In genomic region chr5:64947801-64948200, GRCh38 we compare ENCODE assay signal across 27 cellular contexts.
"Had no signal": no experiment of that assay in that cellular context is flagged by ENCODE, and none has a peak within 500 bp of the region (broad histone marks: within the 10 kb centered on the region; RNA-seq: fewer than 3 reads in every experiment).

No MANE protein-coding gene starts in this region.

- H3K27ac Mint-ChIP-seq: activated CD4-positive, alpha-beta T cell treated with anti-CD3 and anti-CD28 coated beads for 36 hours; activated CD4-positive, alpha-beta T cell treated with anti-CD3 and anti-CD28 coated beads, Interleukin-2, amount 10 ng/mL, durations not matched to agents 7 days and 5 days; activated CD8-positive, alpha-beta T cell treated with anti-CD3 and anti-CD28 coated beads, Interleukin-2, amount 10 ng/mL, durations not matched to agents 7 days and 5 days; activated naive CD4-positive, alpha-beta T cell treated with anti-CD3 and anti-CD28 coated beads, Interleukin-2, amount 50 U/mL, for 24 hours; activated naive CD8-positive, alpha-beta T cell treated with anti-CD3 and anti-CD28 coated beads, Interleukin-2, amount 10 ng/mL, durations not matched to agents 7 days and 5 days; activated T-cell treated with anti-CD3 and anti-CD28 coated beads, Interleukin-2, amount 50 U/mL, for 24 hours; activated T-helper 2 cell treated with anti-CD3 and anti-CD28 coated beads, Interferon-gamma antibody, Interleukin-2, Interleukin-4, amounts not matched to agents 10 μg/mL and 5 μg/mL and 100 μg/mL, durations not matched to agents 14 hours and 24 hours and 36 hours; T-helper 1 cell treated with Interleukin-12 subunit alpha and Interleukin-12 subunit beta and Interleukin-4 antibody, amounts not matched to agents 30 μg/mL and 1 μg/mL, for 36 hours; T-helper 2 cell treated with Interferon-gamma antibody and Interleukin-4, amounts not matched to agents 5 μg/mL and 100 μg/mL, for 36 hours; WTC11 had no signal

- DNase-seq: activated CD4-positive, alpha-beta T cell treated with anti-CD3 and anti-CD28 coated beads for 36 hours; activated CD4-positive, alpha-beta T cell treated with anti-CD3 and anti-CD28 coated beads, Interleukin-2, amount 10 ng/mL, durations not matched to agents 7 days and 5 days; activated CD4-positive, alpha-beta T cell treated with anti-CD3 and anti-CD28 coated beads, Interleukin-2, amount 50 U/mL, for 48 hours; activated CD8-positive, alpha-beta T cell treated with anti-CD3 and anti-CD28 coated beads, Interleukin-2, amount 10 ng/mL, durations not matched to agents 7 days and 5 days; activated gamma-delta T cell; activated naive CD4-positive, alpha-beta T cell treated with Interleukin-2 at 50 U/mL for 16 hours; activated naive CD8-positive, alpha-beta T cell treated with anti-CD3 and anti-CD28 coated beads, Interleukin-2, amount 10 ng/mL, durations not matched to agents 7 days and 5 days; activated T-cell treated with anti-CD3 and anti-CD28 coated beads, Interleukin-2, amount 50 U/mL, for 24 hours; body of pancreas; central memory CD4-positive, alpha-beta T cell; NCI-H1417 treated with DMSO at 0.1 percent for 48 hours; NCI-H187 treated with DMSO at 0.1 percent for 48 hours; NCI-H2227 treated with DMSO at 0.1 percent for 48 hours; NK-92 treated with Interleukin-12 subunit alpha and Interleukin-12 subunit beta, amount 100 ng/mL, for 24 hours; PC-3; Peyer's patch; RPMI8226; SIG-M5 had no signal

- H3K27ac ChIP-seq: ascending aorta, body of pancreas, Peyer's patch had no signal

- H3K4me3 ChIP-seq: ascending aorta, body of pancreas, K562, Peyer's patch had no signal

- H3K4me3 Mint-ChIP-seq: activated CD4-positive, alpha-beta T cell treated with anti-CD3 and anti-CD28 coated beads for 36 hours; activated CD4-positive, alpha-beta T cell treated with anti-CD3 and anti-CD28 coated beads, Interleukin-2, amount 10 ng/mL, durations not matched to agents 7 days and 5 days; activated CD8-positive, alpha-beta T cell treated with anti-CD3 and anti-CD28 coated beads, Interleukin-2, amount 10 ng/mL, durations not matched to agents 7 days and 5 days; activated naive CD4-positive, alpha-beta T cell treated with anti-CD3 and anti-CD28 coated beads, Interleukin-2, amount 50 U/mL, for 24 hours; activated naive CD8-positive, alpha-beta T cell treated with anti-CD3 and anti-CD28 coated beads, Interleukin-2, amount 10 ng/mL, durations not matched to agents 7 days and 5 days; activated T-cell treated with anti-CD3 and anti-CD28 coated beads, Interleukin-2, amount 50 U/mL, for 24 hours; T-helper 1 cell treated with Interleukin-12 subunit alpha and Interleukin-12 subunit beta and Interleukin-4 antibody, amounts not matched to agents 30 μg/mL and 1 μg/mL, for 36 hours; T-helper 2 cell treated with Interferon-gamma antibody and Interleukin-4, amounts not matched to agents 5 μg/mL and 100 μg/mL, for 36 hours; WTC11 had no signal

- H3K27me3 Mint-ChIP-seq: activated CD4-positive, alpha-beta T cell treated with anti-CD3 and anti-CD28 coated beads for 36 hours; activated CD4-positive, alpha-beta T cell treated with anti-CD3 and anti-CD28 coated beads, Interleukin-2, amount 10 ng/mL, durations not matched to agents 7 days and 5 days; activated naive CD4-positive, alpha-beta T cell treated with anti-CD3 and anti-CD28 coated beads, Interleukin-2, amount 50 U/mL, for 24 hours; activated naive CD8-positive, alpha-beta T cell treated with anti-CD3 and anti-CD28 coated beads, Interleukin-2, amount 10 ng/mL, durations not matched to agents 7 days and 5 days; activated T-cell treated with anti-CD3 and anti-CD28 coated beads, Interleukin-2, amount 50 U/mL, for 24 hours had no signal

- FAIRE-seq: bronchial epithelial cell, K562, TTC549 had no signal

- H3K36me3 Mint-ChIP-seq: activated naive CD8-positive, alpha-beta T cell treated with anti-CD3 and anti-CD28 coated beads, Interleukin-2, amount 10 ng/mL, durations not matched to agents 7 days and 5 days; WTC11 had no signal

- H3K4me1 Mint-ChIP-seq: activated CD4-positive, alpha-beta T cell treated with anti-CD3 and anti-CD28 coated beads for 36 hours; activated CD4-positive, alpha-beta T cell treated with anti-CD3 and anti-CD28 coated beads, Interleukin-2, amount 10 ng/mL, durations not matched to agents 7 days and 5 days; activated naive CD4-positive, alpha-beta T cell treated with anti-CD3 and anti-CD28 coated beads, Interleukin-2, amount 50 U/mL, for 24 hours; activated naive CD8-positive, alpha-beta T cell treated with anti-CD3 and anti-CD28 coated beads, Interleukin-2, amount 10 ng/mL, durations not matched to agents 7 days and 5 days; WTC11 had no signal

- H3K9me3 Mint-ChIP-seq: activated CD4-positive, alpha-beta T cell treated with anti-CD3 and anti-CD28 coated beads, Interleukin-2, amount 10 ng/mL, durations not matched to agents 7 days and 5 days; activated naive CD4-positive, alpha-beta T cell treated with anti-CD3 and anti-CD28 coated beads, Interleukin-2, amount 50 U/mL, for 24 hours; activated T-cell treated with anti-CD3 and anti-CD28 coated beads, Interleukin-2, amount 50 U/mL, for 24 hours; activated T-helper 2 cell treated with anti-CD3 and anti-CD28 coated beads, Interferon-gamma antibody, Interleukin-2, Interleukin-4, amounts not matched to agents 10 μg/mL and 5 μg/mL and 100 μg/mL, durations not matched to agents 14 hours and 24 hours and 36 hours; T-helper 1 cell treated with Interleukin-12 subunit alpha and Interleukin-12 subunit beta and Interleukin-4 antibody, amounts not matched to agents 30 μg/mL and 1 μg/mL, for 36 hours; T-helper 2 cell treated with Interferon-gamma antibody and Interleukin-4, amounts not matched to agents 5 μg/mL and 100 μg/mL, for 36 hours; WTC11 had no signal

- H3K27me3 ChIP-seq: ascending aorta, body of pancreas, Peyer's patch had no signal
